Comparison of ENCODE assay signal across 1 cellular context in genomic region chr7:90403174-90404113, GRCh38.
A peak's percentile ranks its signal among the peaks of the same experiment; 100 is the strongest.
TF ChIP-seq lines count a peak whose summit lies in the region.

CLDN12 (plus strand) TSS chr7:90403461; CDS start chr7:90412677, 9,216 bp downstream.

TF ChIP-seq in HepG2, 621 proteins besides CTCF, POLR2A, EP300 and RAD21 (continued from another document and continues in another):
- TF ChIP-seq ZNF782 (CRISPR knock-in tag; IDR thresholded peaks at IDR 0.05; ENCODE audit: borderline replicate concordance) = peak; percentile 47; the same call in 1 of the 2 replicates
- no peak for TF ChIP-seq ADNP (CRISPR knock-in tag; IDR thresholded peaks at IDR 0.05)
- no peak for TF ChIP-seq ZBTB43 (CRISPR knock-in tag; conservative IDR thresholded peaks at IDR 0.05)
- TF ChIP-seq TAF1 (CRISPR knock-in tag; IDR thresholded peaks at IDR 0.05) = peak; percentile 69; the same call in 1 of the 2 replicates
- peak; percentile 23; the same call in 1 of the 2 replicates for TF ChIP-seq SP4 (CRISPR knock-in tag; IDR thresholded peaks at IDR 0.05)
- TF ChIP-seq ZIK1 (CRISPR knock-in tag; IDR thresholded peaks at IDR 0.05; ENCODE audit: borderline replicate concordance, low read depth) = no peak
- peak; percentile 60; the same call in 1 of the 2 replicates for TF ChIP-seq HOMEZ (CRISPR knock-in tag; IDR thresholded peaks at IDR 0.05; ENCODE audit: low read depth)
- TF ChIP-seq DRAP1 (CRISPR knock-in tag; IDR thresholded peaks at IDR 0.05) = peak; percentile 62
- no peak for TF ChIP-seq NCOA5 (CRISPR knock-in tag; IDR thresholded peaks at IDR 0.05)
- peak; percentile 56; the same call in 1 of the 2 replicates for TF ChIP-seq NCOR1 (IDR thresholded peaks at IDR 0.05; ENCODE audit: borderline replicate concordance, low read length)
- TF ChIP-seq GMEB2 (CRISPR knock-in tag; IDR thresholded peaks at IDR 0.05; ENCODE audit: low read depth) = peak; percentile 53; the same call in 1 of the 2 replicates
- TF ChIP-seq TEF (CRISPR knock-in tag; IDR thresholded peaks at IDR 0.05) = peak; percentile 48
- peak; percentile 9; the same call in 1 of the 2 replicates for TF ChIP-seq NR2F2 (IDR thresholded peaks at IDR 0.05; ENCODE audit: borderline replicate concordance, low read depth)
- TF ChIP-seq ZNF260 (CRISPR knock-in tag; IDR thresholded peaks at IDR 0.05; ENCODE audit: borderline replicate concordance, low read depth) = no peak
- peak; percentile 57; the same call in 1 of the 2 replicates for TF ChIP-seq TBX2 (CRISPR knock-in tag; IDR thresholded peaks at IDR 0.05; ENCODE audit: borderline replicate concordance)
- TF ChIP-seq KMT2A (CRISPR knock-in tag; IDR thresholded peaks at IDR 0.05) = peak; percentile 75
- no peak for TF ChIP-seq PRMT3 (CRISPR knock-in tag; IDR thresholded peaks at IDR 0.05; ENCODE audit: borderline replicate concordance, low read depth)
- TF ChIP-seq KDM6A (CRISPR knock-in tag; IDR thresholded peaks at IDR 0.05; ENCODE audit: low read depth) = no peak
- TF ChIP-seq MBD4 (IDR thresholded peaks at IDR 0.05; ENCODE audit: borderline replicate concordance, low read length) = no peak
- TF ChIP-seq MTA1 (CRISPR knock-in tag; IDR thresholded peaks at IDR 0.05; ENCODE audit: borderline replicate concordance) = peak; percentile 34; the same call in 1 of the 2 replicates
- no peak for TF ChIP-seq ZNF577 (CRISPR knock-in tag; IDR thresholded peaks at IDR 0.05; ENCODE audit: borderline replicate concordance, low read depth)
- TF ChIP-seq ATF2 (CRISPR knock-in tag; IDR thresholded peaks at IDR 0.05) = peak; percentile 73; the same call in 1 of the 2 replicates
- peak; percentile 78 for TF ChIP-seq POGZ (CRISPR knock-in tag; IDR thresholded peaks at IDR 0.05)
- TF ChIP-seq ZC3H4 (CRISPR knock-in tag; IDR thresholded peaks at IDR 0.05; ENCODE audit: borderline replicate concordance) = peak; percentile 50; the same call in 1 of the 2 replicates
- peak; percentile 18; the same call in 1 of the 2 replicates for TF ChIP-seq ZHX2 (IDR thresholded peaks at IDR 0.05; ENCODE audit: low read depth)
- TF ChIP-seq ZHX2 (CRISPR knock-in tag; IDR thresholded peaks at IDR 0.05; ENCODE audit: borderline replicate concordance) = no peak; the same call in 1 of the 2 replicates
- peak; percentile 60 for TF ChIP-seq ELF3 (CRISPR knock-in tag; IDR thresholded peaks at IDR 0.05)
- 0 out of 2 replicates have a peak, but pooled peaks have one; percentile 59 for TF ChIP-seq SIN3A (IDR thresholded peaks at IDR 0.05; ENCODE audit: borderline replicate concordance, low read depth, low read length)
- TF ChIP-seq MXD4 (CRISPR knock-in tag; IDR thresholded peaks at IDR 0.05) = peak; percentile 73; the same call in 1 of the 2 replicates
- TF ChIP-seq ZBTB44 (CRISPR knock-in tag; IDR thresholded peaks at IDR 0.05) = no peak
- TF ChIP-seq ZNF335 (CRISPR knock-in tag; IDR thresholded peaks at IDR 0.05) = no peak
- TF ChIP-seq ZBTB3 (CRISPR knock-in tag; IDR thresholded peaks at IDR 0.05; ENCODE audit: borderline replicate concordance, low read depth) = no peak
- TF ChIP-seq CSRNP1 (CRISPR knock-in tag; IDR thresholded peaks at IDR 0.05) = peak; percentile 81; the same call in 1 of the 2 replicates
- TF ChIP-seq ZNF431 (CRISPR knock-in tag; IDR thresholded peaks at IDR 0.05; ENCODE audit: borderline replicate concordance, low read depth) = no peak
- TF ChIP-seq SNAPC5 (CRISPR knock-in tag; IDR thresholded peaks at IDR 0.05; ENCODE audit: borderline replicate concordance) = no peak
- no peak for TF ChIP-seq ZBTB1 (CRISPR knock-in tag; IDR thresholded peaks at IDR 0.05; ENCODE audit: borderline replicate concordance)
- peak; percentile 6; the same call in 1 of the 2 replicates for TF ChIP-seq ARID5B (CRISPR knock-in tag; IDR thresholded peaks at IDR 0.05)
